27 cellular contexts compared by ENCODE assay signal in genomic region chr11:92475824-92476223, GRCh38.
"Had no signal": no experiment of that assay in that cellular context is flagged by ENCODE, and none has a peak within 500 bp of the region (broad histone marks: within the 10 kb centered on the region; RNA-seq: fewer than 3 reads in every experiment).

No MANE protein-coding gene starts in this region.

- H3K4me1 Mint-ChIP-seq: central memory CD8-positive, alpha-beta T cell; immature natural killer cell; naive thymus-derived CD8-positive, alpha-beta T cell had no signal

- ATAC-seq: left lobe of liver; naive thymus-derived CD8-positive, alpha-beta T cell; sciatic nerve had no signal

- H3K4me3 Mint-ChIP-seq: central memory CD8-positive, alpha-beta T cell; immature natural killer cell; naive thymus-derived CD8-positive, alpha-beta T cell had no signal

- DNase-seq: dermis blood vessel endothelial cell; effector memory CD4-positive, alpha-beta T cell; esophagus squamous epithelium; foreskin melanocyte; hypothalamus; immature natural killer cell; islet precursor cell; kidney glomerular epithelial cell; mesenchymal stem cell; midbrain; naive thymus-derived CD8-positive, alpha-beta T cell; stimulated activated CD4-positive, alpha-beta T cell treated with anti-CD3 and anti-CD28 coated beads, Interleukin-12 subunit alpha, Interleukin-12 subunit beta, amount 100 ng/mL, for 4 hours; stimulated activated CD4-positive, alpha-beta T cell treated with anti-CD3 and anti-CD28 coated beads, Interleukin-1b, Interleukin-23, amount 100 ng/mL, for 48 hours; stimulated activated CD4-positive, alpha-beta T cell treated with anti-CD3 and anti-CD28 coated beads, Interleukin-4, amount 100 ng/mL, for 1 hour; stimulated activated CD8-positive, alpha-beta memory T cell treated with anti-CD3 and anti-CD28 coated beads, Interleukin-4, amount 100 ng/mL, for 48 hours; stimulated activated naive CD4-positive, alpha-beta T cell; stomach; thyroid gland; trophoblast cell had no signal

- H3K4me1 ChIP-seq: esophagus squamous epithelium, parathyroid adenoma, stomach, thyroid gland had no signal

- H3K36me3 Mint-ChIP-seq: immature natural killer cell; naive thymus-derived CD8-positive, alpha-beta T cell had no signal

- H3K9ac ChIP-seq: parathyroid adenoma had no signal

- H3K4me3 ChIP-seq: coronary artery, esophagus squamous epithelium, smooth muscle cell, stomach, thyroid gland had no signal

- H3K27me3 ChIP-seq: esophagus squamous epithelium, neutrophil, stomach, thyroid gland had no signal

- H3K27ac Mint-ChIP-seq: immature natural killer cell; naive thymus-derived CD8-positive, alpha-beta T cell; progenitor cell of endocrine pancreas had no signal

- H3K36me3 ChIP-seq: esophagus squamous epithelium, neutrophil, stomach, thyroid gland had no signal

- H3K27me3 Mint-ChIP-seq: central memory CD8-positive, alpha-beta T cell; progenitor cell of endocrine pancreas had no signal

- H3K4me2 ChIP-seq: smooth muscle cell had no signal

- H3K9me3 ChIP-seq: esophagus squamous epithelium, neutrophil, stomach, thyroid gland had no signal

- H3K27ac ChIP-seq: coronary artery, esophagus squamous epithelium, neutrophil, parathyroid adenoma, stomach, thyroid gland had no signal

- H3K79me2 ChIP-seq: parathyroid adenoma had no signal

- H2AFZ ChIP-seq: parathyroid adenoma had no signal
